ENCODE assay signal across 34 cellular contexts in genomic region chr1:53155945-53156344, GRCh38. TPM values are rescaled to one million over a fixed set of nuclear protein-coding genes. Genes with fewer than 3 reads are reported as not detected.
"Had no signal": no experiment of that assay in that cellular context is flagged by ENCODE, and none has a peak within 500 bp of the region (broad histone marks: within the 10 kb centered on the region; RNA-seq: fewer than 3 reads in every experiment).

No MANE protein-coding gene starts in this region.

- H3K4me1 ChIP-seq: foreskin keratinocyte, gastrocnemius medialis, heart left ventricle had no signal

- H3K4me3 Mint-ChIP-seq: activated B cell treated with CpG ODN at 0.5 μM for 24 hours; activated CD8-positive, alpha-beta T cell treated with anti-CD3 and anti-CD28 coated beads for 36 hours; activated naive CD8-positive, alpha-beta T cell; activated T-cell treated with anti-CD3 and anti-CD28 coated beads, Interleukin-2, amount 50 U/mL, for 4 hours; activated T-helper 17 cell treated with anti-CD3 and anti-CD28 coated beads, Interleukin-2, amount 50 U/mL, for 72 hours; endodermal cell; T-helper 17 cell; T-helper 2 cell treated with Interferon-gamma antibody and Interleukin-4, amounts not matched to agents 5 μg/mL and 100 μg/mL, for 36 hours had no signal

- H3K9me3 Mint-ChIP-seq: activated B cell treated with CpG ODN at 0.5 μM for 24 hours; activated CD8-positive, alpha-beta T cell treated with anti-CD3 and anti-CD28 coated beads for 36 hours; activated T-cell treated with anti-CD3 and anti-CD28 coated beads, Interleukin-2, amount 50 U/mL, for 4 hours; activated T-helper 17 cell treated with anti-CD3 and anti-CD28 coated beads, Interleukin-2, amount 50 U/mL, for 72 hours; endodermal cell; T-helper 2 cell treated with Interferon-gamma antibody and Interleukin-4, amounts not matched to agents 5 μg/mL and 100 μg/mL, for 36 hours had no signal

- H3K27me3 Mint-ChIP-seq: activated naive CD8-positive, alpha-beta T cell had no signal

- H3K4me1 Mint-ChIP-seq: activated B cell treated with CpG ODN at 0.5 μM for 24 hours; activated T-helper 17 cell treated with anti-CD3 and anti-CD28 coated beads, Interleukin-2, amount 50 U/mL, for 72 hours; T-helper 17 cell had no signal

- H3K27ac Mint-ChIP-seq: activated B cell treated with CpG ODN at 0.5 μM for 24 hours; activated CD8-positive, alpha-beta T cell treated with anti-CD3 and anti-CD28 coated beads for 36 hours; activated naive CD8-positive, alpha-beta T cell; activated T-helper 17 cell treated with anti-CD3 and anti-CD28 coated beads, Interleukin-2, amount 50 U/mL, for 72 hours; endodermal cell; T-helper 17 cell; T-helper 2 cell treated with Interferon-gamma antibody and Interleukin-4, amounts not matched to agents 5 μg/mL and 100 μg/mL, for 36 hours had no signal

- H3K27ac ChIP-seq: brain microvascular endothelial cell, foreskin keratinocyte, gastrocnemius medialis, heart left ventricle, WERI-Rb-1 had no signal

- H3K9me3 ChIP-seq: gastrocnemius medialis, heart left ventricle had no signal

- DNase-seq: activated B cell treated with CpG ODN at 0.5 μM for 24 hours; activated CD4-positive, alpha-beta T cell treated with anti-CD3 and anti-CD28 coated beads for 48 hours; activated CD4-positive, alpha-beta T cell treated with anti-CD3 and anti-CD28 coated beads, Interleukin-2, amount 50 U/mL, for 1 hour; activated CD4-positive, alpha-beta T cell treated with anti-CD3 and anti-CD28 coated beads, Interleukin-2, amount 50 U/mL, for 48 hours; activated CD8-positive, alpha-beta memory T cell treated with anti-CD3 and anti-CD28 coated beads for 24 hours; activated CD8-positive, alpha-beta T cell treated with anti-CD3 and anti-CD28 coated beads for 36 hours; activated effector memory CD4-positive, alpha-beta T cell treated with Interleukin-2 at 50 U/mL for 16 hours; activated gamma-delta T cell treated with Interleukin-2 at 50 U/mL for 16 hours; activated naive CD4-positive, alpha-beta T cell treated with anti-CD3 and anti-CD28 coated beads, Interleukin-2, amount 50 U/mL, for 16 hours; activated naive CD4-positive, alpha-beta T cell treated with Interleukin-2 at 50 U/mL for 16 hours; activated T-cell treated with anti-CD3 and anti-CD28 coated beads, Interleukin-2, amount 50 U/mL, for 4 hours; amniotic stem cell; anterior cingulate cortex; brain microvascular endothelial cell; caudate nucleus; effector memory CD4-positive, alpha-beta T cell; endodermal cell; foreskin keratinocyte; gastrocnemius medialis; glutamatergic neuron; heart left ventricle; T-helper 1 cell; T-helper 17 cell; T1000; WERI-Rb-1 had no signal

- ATAC-seq: activated CD4-positive, CD25-positive, alpha-beta regulatory T cell treated with anti-CD3 and anti-CD28 coated beads, Interleukin-2, amount 50 U/mL, for 24 hours; activated CD8-positive, alpha-beta T cell treated with anti-CD3 and anti-CD28 coated beads for 36 hours; activated T-cell treated with anti-CD3 and anti-CD28 coated beads, Interleukin-2, amount 50 U/mL, for 4 hours; activated T-helper 17 cell treated with anti-CD3 and anti-CD28 coated beads, Interleukin-2, amount 50 U/mL, for 72 hours; esophagus mucosa; foreskin keratinocyte; gastrocnemius medialis; heart left ventricle; T-helper 17 cell had no signal

- H3K36me3 ChIP-seq: brain microvascular endothelial cell, gastrocnemius medialis, heart left ventricle, WERI-Rb-1 had no signal

- H3K4me3 ChIP-seq: gastrocnemius medialis, heart left ventricle had no signal

- H3K27me3 ChIP-seq: brain microvascular endothelial cell, foreskin keratinocyte, gastrocnemius medialis, heart left ventricle had no signal

- H3K36me3 Mint-ChIP-seq: activated naive CD8-positive, alpha-beta T cell had no signal

RNA-seq across cellular contexts. Expression of gene SLC1A7, which starts 13.5 kb away (rescaled TPM):
- total RNA-seq: activated B cell treated with CpG ODN at 0.5 μM for 24 hours; activated CD8-positive, alpha-beta T cell treated with anti-CD3 and anti-CD28 coated beads for 36 hours; activated T-cell treated with anti-CD3 and anti-CD28 coated beads, Interleukin-2, amount 50 U/mL, for 4 hours; activated T-helper 17 cell treated with anti-CD3 and anti-CD28 coated beads, Interleukin-2, amount 50 U/mL, for 72 hours; astrocyte; chondrocyte; dermis microvascular lymphatic vessel endothelial cell; epithelial cell of proximal tubule; esophagus mucosa; foreskin keratinocyte; T-helper 17 cell had no signal
- polyA plus RNA-seq: foreskin keratinocyte had no signal
